ENCODE assay signal across 8 cellular contexts in the genomic region with DNA sequence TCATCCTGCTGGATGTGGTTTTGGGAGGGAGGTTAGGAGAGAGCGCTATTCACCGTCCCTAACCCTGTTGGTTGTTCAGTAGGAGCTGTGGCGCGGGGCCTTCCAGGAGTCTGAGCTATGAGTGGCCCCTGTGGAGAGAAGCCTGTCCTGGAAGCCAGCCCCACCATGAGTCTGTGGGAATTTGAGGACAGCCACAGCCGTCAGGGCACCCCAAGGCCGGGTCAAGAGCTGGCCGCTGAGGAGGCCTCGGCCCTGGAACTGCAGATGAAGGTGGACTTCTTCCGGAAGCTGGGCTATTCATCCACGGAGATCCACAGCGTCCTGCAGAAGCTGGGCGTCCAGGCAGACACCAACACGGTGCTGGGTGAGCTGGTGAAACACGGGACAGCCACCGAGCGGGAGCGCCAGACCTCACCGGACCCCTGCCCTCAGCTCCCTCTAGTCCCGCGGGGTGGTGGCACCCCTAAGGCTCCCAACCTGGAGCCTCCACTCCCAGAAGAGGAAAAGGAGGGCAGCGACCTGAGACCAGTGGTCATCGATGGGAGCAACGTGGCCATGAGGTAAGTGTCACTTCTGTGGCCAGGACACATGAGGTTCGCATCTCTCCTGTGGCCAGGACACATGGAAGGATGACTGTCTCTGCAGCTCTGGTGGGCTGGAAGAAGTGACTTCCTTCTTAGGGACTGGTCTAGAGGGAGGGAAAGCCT. TPM values are rescaled to one million over a fixed set of nuclear protein-coding genes. Genes with fewer than 3 reads are reported as not detected.
DNase-seq lines count a peak whose midpoint lies in the region; ATAC-seq and TF ChIP-seq lines count a peak whose summit lies in the region.

No MANE protein-coding gene starts in this region.

- POLR2A ChIA-PET in MCF 10A (lab: Yijun Ruan, JAX), result interaction anchor here (0.6 to 10.2 kb wide), 22 partner anchors 11 to 1318 kb away, joined by 3 to 159 read pairs (median 6); partner anchors contain the start of genes CDCA8, GNL2, MEAF6 and MTF1

- peak overlapping the region; percentile 79 for H3K9ac ChIP-seq in KMS-11

- TF ChIP-seq CTCF in AG09309 (IDR thresholded peaks at IDR 0.05; ENCODE audit: control insufficient read depth, insufficient read depth, low read depth, low read length, missing control alignments) (no peak), KMS-11 (conservative IDR thresholded peaks at IDR 0.05; ENCODE audit: low read depth, low read length) (no peak), MCF 10A (IDR thresholded peaks at IDR 0.05; ENCODE audit: unreplicated experiment) (no peak), mesothelial cell of epicardium (IDR thresholded peaks at IDR 0.05; ENCODE audit: unreplicated experiment) (no peak)

- H3K79me2 ChIP-seq in KMS-11 (ENCODE audit: insufficient read depth, low read depth), result peaks cover 59% of the 10 kb centered on the region

- H4K20me1 ChIP-seq in KMS-11 (ENCODE audit: insufficient read depth), result 0 out of 2 replicates have a peak, but pooled peaks cover 3% of the 10 kb centered on the region

- peaks cover 55% of the 10 kb centered on the region for H3K36me3 Mint-ChIP-seq in MCF 10A (ENCODE audit: insufficient read depth, unreplicated experiment)
- no peaks in the 10 kb centered on the region for H3K36me3 Mint-ChIP-seq in mesothelial cell of epicardium

- H3K9me3 Mint-ChIP-seq in MCF 10A (ENCODE audit: unreplicated experiment), result no peaks in the 10 kb centered on the region
- no peaks in the 10 kb centered on the region for H3K9me3 Mint-ChIP-seq in mesothelial cell of epicardium

- H3K36me3 ChIP-seq in KMS-11 (ENCODE audit: insufficient read depth), result no peaks in the 10 kb centered on the region; the same call in 1 of the 2 replicates

- intact Hi-C loops in MCF 10A (cut with micrococcal nuclease), result loop anchor here (2.0 to 10.0 kb wide), 5 partner anchors 21 to 329 kb away; partner anchors contain the start of genes C1orf122, CDCA8, GNL2 and YRDC

- H3K4me3 Mint-ChIP-seq in MCF 10A (ENCODE audit: unreplicated experiment) (peak overlapping the region; percentile 89), mesothelial cell of epicardium (peak overlapping the region; percentile 72)

- peaks cover 43% of the 10 kb centered on the region for H3K4me1 ChIP-seq in KMS-11 (ENCODE audit: low read depth, poor library complexity, severe bottlenecking)

- no TSS peak for BruUV-seq in MCF 10A (replicated peaks; lab: Mats Ljungman, UMichigan)

- peak overlapping the region; percentile 63 for H3K27ac ChIP-seq in KMS-11

- CTCF ChIA-PET in MCF 10A (lab: Yijun Ruan, JAX), result interaction anchor here (0.6 to 10.4 kb wide), 13 partner anchors 11 to 740 kb away, joined by 3 to 144 read pairs (median 4); partner anchors contain the start of gene MEAF6

- H3K27ac Mint-ChIP-seq in MCF 10A (ENCODE audit: low read depth, unreplicated experiment) (peak overlapping the region; percentile 94), mesothelial cell of epicardium (peak overlapping the region; percentile 25)

- H3K4me1 Mint-ChIP-seq in MCF 10A (ENCODE audit: insufficient read depth, unreplicated experiment) (peaks cover 51% of the 10 kb centered on the region), mesothelial cell of epicardium (peaks cover 56% of the 10 kb centered on the region)

- peak overlapping the region; percentile 99 for H3K4me2 ChIP-seq in KMS-11

- no peaks in the 10 kb centered on the region for H3K27me3 ChIP-seq in KMS-11 (ENCODE audit: insufficient read depth, low read depth)

- in situ Hi-C loops in ACHN (cut with HindIII; ENCODE audit: low pct_ligation_motif_present, low pct_unique_long_range_greater_than_20kb, low sequenced_read_pairs), result no loop called here

- DNase-seq in AG09309 (ENCODE audit: low read depth), result no peak
- DNase-seq in MCF 10A (ENCODE audit: unreplicated experiment), result peak; percentile 34
- DNase-seq in mesothelial cell of epicardium (ENCODE audit: low spot score in 2 of 2, unreplicated experiment in 2 of 2), result no peak
- DNase-seq in ACHN, result no peak
- DNase-seq in MV-4-11 (lab: John Stamatoyannopoulos, UW), result no peak
- no peak for DNase-seq in NK-92 (lab: John Stamatoyannopoulos, UW; ENCODE audit: unreplicated experiment)

- ATAC-seq in HG03280 (IDR thresholded peaks at IDR 0.05; ENCODE audit: unreplicated experiment), result no peak

- H3K4me3 ChIP-seq in AG09309 (ENCODE audit: control insufficient read depth, low read depth, low read length) (peak overlapping the region; percentile 74), KMS-11 (IDR thresholded peaks at IDR 0.05; ENCODE audit: insufficient read depth, low read depth, low read length) (no peak overlapping the region)

- H3K27me3 Mint-ChIP-seq in MCF 10A (ENCODE audit: insufficient read depth, unreplicated experiment), result no peaks in the 10 kb centered on the region
- peaks cover 18% of the 10 kb centered on the region for H3K27me3 Mint-ChIP-seq in mesothelial cell of epicardium (ENCODE audit: low read depth)

- H2AFZ ChIP-seq in KMS-11 (ENCODE audit: low read depth), result peak overlapping the region; percentile 17; the same call in 1 of the 2 replicates

RNA-seq across cellular contexts. Expression of gene ZC3H12A, which starts 1.2 kb away (rescaled TPM):
- total RNA-seq in MCF 10A (2022) (37.2 and 51.4 TPM in 2 replicates), mesothelial cell of epicardium (8.9 to 11.1 TPM (median 9.2 TPM) in 3 replicates)

RNA-seq across cellular contexts. Expression of gene MEAF6, which starts 39.0 kb away (rescaled TPM):
- total RNA-seq in MCF 10A (2022), result 71.3 and 72.0 TPM in 2 replicates
- 58.2 to 58.7 TPM (median 58.4 TPM) in 3 replicates for total RNA-seq in mesothelial cell of epicardium
